ENCODE assay signal across 27 cellular contexts in genomic region chr13:63629591-63629990, GRCh38.
"Had no signal": no experiment of that assay in that cellular context is flagged by ENCODE, and none has a peak within 500 bp of the region (broad histone marks: within the 10 kb centered on the region; RNA-seq: fewer than 3 reads in every experiment).

No MANE protein-coding gene starts in this region.

- H3K27me3 ChIP-seq: neural progenitor cell, neutrophil, right atrium auricular region, right lobe of liver, transverse colon, upper lobe of left lung, vagina had no signal

- H3K9me3 ChIP-seq: left ventricle myocardium inferior, neutrophil, psoas muscle, right atrium auricular region, right lobe of liver, transverse colon, upper lobe of left lung, vagina had no signal

- H3K4me3 ChIP-seq: left ventricle myocardium inferior, lung, neural progenitor cell, psoas muscle, right atrium auricular region, right lobe of liver, smooth muscle cell, transverse colon, upper lobe of left lung, vagina had no signal

- H3K36me3 ChIP-seq: left ventricle myocardium inferior, neural progenitor cell, neutrophil, right atrium auricular region, right lobe of liver, transverse colon, upper lobe of left lung, vagina had no signal

- H3K4me2 ChIP-seq: neural progenitor cell, smooth muscle cell had no signal

- DNase-seq: islet precursor cell; left colon; left ventricle myocardium inferior; mesendoderm; naive B cell; natural killer cell; nephron progenitor cell; occipital lobe; psoas muscle; right lobe of liver; stimulated activated CD4-positive, alpha-beta T cell treated with anti-CD3 and anti-CD28 coated beads, Interleukin-1b, Interleukin-23, amount 100 ng/mL, for 48 hours; stimulated activated CD4-positive, alpha-beta T cell treated with anti-CD3 and anti-CD28 coated beads, Interleukin-2, amount 100 ng/mL, for 48 hours; stimulated activated CD4-positive, alpha-beta T cell treated with anti-CD3 and anti-CD28 coated beads, Interleukin-4, amount 100 ng/mL, for 4 hours; stimulated activated CD8-positive, alpha-beta memory T cell treated with anti-CD3 and anti-CD28 coated beads, Interleukin-4, amount 100 ng/mL, for 48 hours; stimulated activated naive CD4-positive, alpha-beta T cell treated with Interleukin-2 at 50 U/mL for 16 hours; stimulated activated naive CD8-positive, alpha-beta T cell treated with anti-CD3 and anti-CD28 coated beads, Interleukin-15, amount 100 ng/mL, for 72 hours; substantia nigra; transverse colon; upper lobe of left lung had no signal

- H2AFZ ChIP-seq: neural progenitor cell, parathyroid adenoma had no signal

- H3K27ac ChIP-seq: left ventricle myocardium inferior, neural progenitor cell, neutrophil, parathyroid adenoma, psoas muscle, right atrium auricular region, right lobe of liver, transverse colon, upper lobe of left lung, vagina had no signal

- H3K79me2 ChIP-seq: parathyroid adenoma had no signal

- H3K4me1 ChIP-seq: left ventricle myocardium inferior, neural progenitor cell, parathyroid adenoma, psoas muscle, right atrium auricular region, right lobe of liver, transverse colon, upper lobe of left lung, vagina had no signal

- ATAC-seq: left colon; natural killer cell; psoas muscle; right lobe of liver; stimulated activated memory B cell treated with anti-CD40 and anti-IgM and Interleukin-4, amounts not matched to agents 10 μg/mL and 1 μg/mL and 100 μg/mL, for 72 hours; stimulated activated naive CD8-positive, alpha-beta T cell treated with anti-CD3 and anti-CD28 coated beads, Interleukin-15, amount 100 ng/mL, for 72 hours had no signal
